In genomic region chr3:168883145-168883544, GRCh38 we compare ENCODE assay signal across 19 cellular contexts.
A peak's percentile ranks its signal among the peaks of the same experiment; 100 is the strongest.
DNase-seq lines count a peak whose midpoint lies in the region; ATAC-seq and TF ChIP-seq lines count a peak whose summit lies in the region.
"Had no signal": no experiment of that assay in that cellular context is flagged by ENCODE, and none has a peak within 500 bp of the region (broad histone marks: within the 10 kb centered on the region; RNA-seq: fewer than 3 reads in every experiment).

No MANE protein-coding gene starts in this region.

- H3K27ac ChIP-seq in HEK293 (ENCODE audit: extremely low read depth, low read depth, low read length) (no peak overlapping the region), RWPE2 (ENCODE audit: poor library complexity, severe bottlenecking) (peak overlapping the region; percentile 88)
- H3K27ac ChIP-seq: BLaER1, HL-60 had no signal

- CTCF ChIA-PET in HEK293 (lab: Yijun Ruan, JAX) = interaction anchor here (0.9 kb wide), 1 partner anchor 16 kb away, joined by 3 read pairs; no protein-coding TSS in a partner anchor

- H3K27me3 ChIP-seq in RWPE2 (ENCODE audit: insufficient read depth, poor library complexity, severe bottlenecking) = no peaks in the 10 kb centered on the region
- H3K27me3 ChIP-seq: BLaER1 had no signal

- no peaks in the 10 kb centered on the region for H3K9me3 ChIP-seq in HEK293 (ENCODE audit: control insufficient read depth, insufficient read depth, low read depth, low read length)
- no peaks in the 10 kb centered on the region for H3K9me3 ChIP-seq in RWPE2 (ENCODE audit: severe bottlenecking)
- H3K9me3 ChIP-seq: BLaER1 had no signal

- intact Hi-C loops in CD14-positive monocyte (cut with micrococcal nuclease) = no loop called here

- no peaks in the 10 kb centered on the region for H3K36me3 Mint-ChIP-seq in CD14-positive monocyte
- H3K36me3 Mint-ChIP-seq: CD8-positive, alpha-beta T cell had no signal

- no peak overlapping the region for H3K4me3 Mint-ChIP-seq in CD14-positive monocyte
- H3K4me3 Mint-ChIP-seq: CD8-positive, alpha-beta T cell had no signal

- POLR2A ChIA-PET in HEK293 (lab: Yijun Ruan, JAX) = no interaction called here

- H3K4me1 Mint-ChIP-seq in CD14-positive monocyte = no peaks in the 10 kb centered on the region

- no peaks in the 10 kb centered on the region for H3K27me3 Mint-ChIP-seq in CD14-positive monocyte (ENCODE audit: low read depth in 3 of 3)

- no peaks in the 10 kb centered on the region for H3K9me3 Mint-ChIP-seq in CD14-positive monocyte
- H3K9me3 Mint-ChIP-seq: CD8-positive, alpha-beta T cell had no signal

- ATAC-seq in RWPE2 (ENCODE audit: low read depth) (no peak), HG03025 (IDR thresholded peaks at IDR 0.05; ENCODE audit: low FRiP score, unreplicated experiment) (no peak)
- ATAC-seq: CD8-positive, alpha-beta T cell; GM12878 had no signal

- H3K36me3 ChIP-seq in HEK293 (ENCODE audit: control insufficient read depth in 2 of 2, insufficient read depth in 1 of 2, low read length in 2 of 2) = no peaks in the 10 kb centered on the region
- no peaks in the 10 kb centered on the region for H3K36me3 ChIP-seq in RWPE2 (ENCODE audit: low read depth)
- H3K36me3 ChIP-seq: BLaER1 had no signal

- peaks cover 2% of the 10 kb centered on the region; the same call in 1 of the 2 replicates for H3K4me1 ChIP-seq in HEK293 (ENCODE audit: control insufficient read depth, insufficient read depth, low read length)
- H3K4me1 ChIP-seq in RWPE2 (ENCODE audit: insufficient read depth, poor library complexity, severe bottlenecking) = peaks cover 36% of the 10 kb centered on the region
- H3K4me1 ChIP-seq: BLaER1 had no signal

- DNase-seq in NCI-H146 treated with DMSO at 0.1 percent for 48 hours (lab: John Stamatoyannopoulos, UW; ENCODE audit: unreplicated experiment) (peak; percentile 28), NCI-H146 (lab: John Stamatoyannopoulos, UW) (no peak), RWPE2 (ENCODE audit: low spot score) (no peak), myocyte (ENCODE audit: low read depth) (peak; percentile 48), CD14-positive monocyte (ENCODE audit: low spot score) (no peak), NCI-H187 treated with DMSO at 0.1 percent for 48 hours (lab: John Stamatoyannopoulos, UW) (no peak)
- DNase-seq: 8988T; Calu3; CD8-positive, alpha-beta T cell; DMS53; DND-41; EL; GOT3; H7 had no signal

- H3K27ac Mint-ChIP-seq in CD14-positive monocyte = no peak overlapping the region
- H3K27ac Mint-ChIP-seq: CD8-positive, alpha-beta T cell had no signal

- H3K4me3 ChIP-seq in HEK293 (ENCODE audit: low read depth, low read length) (no peak overlapping the region), RWPE2 (ENCODE audit: severe bottlenecking) (no peak overlapping the region)
- H3K4me3 ChIP-seq: BLaER1, GM12878 had no signal

- TF ChIP-seq CTCF in HEK293 (tag by site-specific recombination; IDR thresholded peaks at IDR 0.05) (no peak), RWPE2 (IDR thresholded peaks at IDR 0.05; ENCODE audit: poor library complexity, severe bottlenecking) (no peak), CD14-positive monocyte (IDR thresholded peaks at IDR 0.05) (no peak)

TF ChIP-seq in HEK293, 187 proteins besides CTCF, POLR2A, EP300 and RAD21:
- TF ChIP-seq ZNF660 (tag by site-specific recombination; IDR thresholded peaks at IDR 0.05) = peak; percentile 98
- no peak for TF ChIP-seq GLIS1 (tag by site-specific recombination; IDR thresholded peaks at IDR 0.05)
- no peak for TF ChIP-seq ZNF19 (tag by site-specific recombination; IDR thresholded peaks at IDR 0.05; ENCODE audit: low read depth)
- no peak for TF ChIP-seq ZNF658 (tag by site-specific recombination; IDR thresholded peaks at IDR 0.05)

Comparison
In these comparisons a context has a peak if more than half of its experiments do, and no peak if none do; other contexts are left out.
1. DNase-seq: peak in NCI-H146 treated with DMSO at 0.1 percent for 48 hours (single experiment) and myocyte (single experiment); none in NCI-H146 (single experiment), RWPE2 (single experiment), CD14-positive monocyte (single experiment) and NCI-H187 treated with DMSO at 0.1 percent for 48 hours (single experiment).